15 cellular contexts compared by ENCODE assay signal in genomic region chr14:22394616-22395015, GRCh38.
A peak's percentile ranks its signal among the peaks of the same experiment; 100 is the strongest.
DNase-seq lines count a peak whose midpoint lies in the region; ATAC-seq and TF ChIP-seq lines count a peak whose summit lies in the region.
"Had no signal": no experiment of that assay in that cellular context is flagged by ENCODE, and none has a peak within 500 bp of the region (broad histone marks: within the 10 kb centered on the region; RNA-seq: fewer than 3 reads in every experiment).

No MANE protein-coding gene starts in this region.

- H3K9me3 Mint-ChIP-seq in naive B cell (no peaks in the 10 kb centered on the region), natural killer cell (no peaks in the 10 kb centered on the region)
- no peaks in the 10 kb centered on the region for H3K9me3 Mint-ChIP-seq in stimulated activated memory B cell treated with anti-CD40 and anti-IgM and Interleukin-4, amounts not matched to agents 10 μg/mL and 1 μg/mL and 100 μg/mL, for 72 hours
- H3K9me3 Mint-ChIP-seq in activated CD8-positive, alpha-beta memory T cell treated with anti-CD3 and anti-CD28 coated beads, Interleukin-2, amount 10 ng/mL, durations not matched to agents 7 days and 5 days (ENCODE audit: low read depth) = no peaks in the 10 kb centered on the region
- H3K9me3 Mint-ChIP-seq: CD8-positive, alpha-beta T cell; H9 had no signal

- no TSS peak for BruUV-seq in A673 (replicated peaks; lab: Mats Ljungman, UMichigan)

- CTCF ChIA-PET in A673 (lab: Charles Lee) = no interaction called here
- CTCF ChIA-PET in activated CD8-positive, alpha-beta memory T cell treated with anti-CD3 and anti-CD28 coated beads, Interleukin-2, amount 10 ng/mL, durations not matched to agents 7 days and 5 days (lab: Charles Lee) = no interaction called here

- no peak overlapping the region for H2BK15ac ChIP-seq in mesendoderm (replicated peaks; ENCODE audit: low read depth)

- no peaks in the 10 kb centered on the region for H3K27me3 ChIP-seq in A673 (replicated peaks; ENCODE audit: insufficient read depth, low read depth, low read length, poor library complexity)
- H3K27me3 ChIP-seq in esophagus muscularis mucosa = peaks cover 0 to 19% (median 0%) of the 10 kb centered on the region in 4 donors
- no peaks in the 10 kb centered on the region for H3K27me3 ChIP-seq in mesendoderm (ENCODE audit: insufficient read depth, low read length, poor library complexity)

- H4K5ac ChIP-seq in mesendoderm (ENCODE audit: low read length) = no peak overlapping the region

- no peak overlapping the region for H3K23ac ChIP-seq in mesendoderm (ENCODE audit: low read length)

- H3K4me3 Mint-ChIP-seq in naive B cell (no peak overlapping the region), natural killer cell (no peak overlapping the region)
- no peak overlapping the region for H3K4me3 Mint-ChIP-seq in stimulated activated memory B cell treated with anti-CD40 and anti-IgM and Interleukin-4, amounts not matched to agents 10 μg/mL and 1 μg/mL and 100 μg/mL, for 72 hours
- no peak overlapping the region for H3K4me3 Mint-ChIP-seq in activated CD8-positive, alpha-beta memory T cell treated with anti-CD3 and anti-CD28 coated beads, Interleukin-2, amount 10 ng/mL, durations not matched to agents 7 days and 5 days
- H3K4me3 Mint-ChIP-seq: B cell; CD8-positive, alpha-beta T cell; H9 had no signal

- H3K56ac ChIP-seq in mesendoderm (ENCODE audit: low read length) = no peak overlapping the region

- intact Hi-C loops in A673 (cut with micrococcal nuclease; ENCODE audit: unreplicated experiment) (no loop called here), esophagus muscularis mucosa (cut with DNase I) (no loop called here), natural killer cell (cut with micrococcal nuclease) (loop anchor here (5.0 kb wide), 1 partner anchor 33 kb away; no protein-coding TSS in a partner anchor)

- H2BK5ac ChIP-seq in mesendoderm (ENCODE audit: low read length) = no peak overlapping the region

- H3K27ac ChIP-seq in A673 (ENCODE audit: low read depth, low read length, poor library complexity, severe bottlenecking) = peak overlapping the region; percentile 15
- no peak overlapping the region for H3K27ac ChIP-seq in esophagus muscularis mucosa (replicated peaks in 1 of 4)
- H3K27ac ChIP-seq in mesendoderm (ENCODE audit: low read depth, low read length) = no peak overlapping the region
- H3K27ac ChIP-seq: BLaER1 treated with 17β-estradiol and CSF1 and Interleukin-3, amounts not matched to agents 10 nM and 100 nM had no signal

- peak overlapping the region in 4 of 6 donors; percentile 21 to 79 (median 24) for H3K27ac Mint-ChIP-seq in naive B cell
- peak overlapping the region; percentile 9 for H3K27ac Mint-ChIP-seq in stimulated activated memory B cell treated with anti-CD40 and anti-IgM and Interleukin-4, amounts not matched to agents 10 μg/mL and 1 μg/mL and 100 μg/mL, for 72 hours
- no peak overlapping the region for H3K27ac Mint-ChIP-seq in activated CD8-positive, alpha-beta memory T cell treated with anti-CD3 and anti-CD28 coated beads, Interleukin-2, amount 10 ng/mL, durations not matched to agents 7 days and 5 days
- peak overlapping the region in 1 of 2 donors; percentile 89 for H3K27ac Mint-ChIP-seq in natural killer cell
- H3K27ac Mint-ChIP-seq: B cell; CD8-positive, alpha-beta T cell; H9 had no signal

- peaks cover 23 to 42% (median 28%) of the 10 kb centered on the region in 3 donors for H3K4me1 Mint-ChIP-seq in naive B cell
- H3K4me1 Mint-ChIP-seq in stimulated activated memory B cell treated with anti-CD40 and anti-IgM and Interleukin-4, amounts not matched to agents 10 μg/mL and 1 μg/mL and 100 μg/mL, for 72 hours = peaks cover 41% of the 10 kb centered on the region
- no peaks in the 10 kb centered on the region for H3K4me1 Mint-ChIP-seq in activated CD8-positive, alpha-beta memory T cell treated with anti-CD3 and anti-CD28 coated beads, Interleukin-2, amount 10 ng/mL, durations not matched to agents 7 days and 5 days
- H3K4me1 Mint-ChIP-seq in natural killer cell = peaks cover 48 to 49% of the 10 kb centered on the region in 2 donors

- TF ChIP-seq POLR2A in esophagus muscularis mucosa (IDR thresholded peaks at IDR 0.05; ENCODE audit: low read depth) = no peak

- H3K36me3 ChIP-seq in A673 (ENCODE audit: insufficient read depth, low read length, poor library complexity, severe bottlenecking) = no peaks in the 10 kb centered on the region
- H3K36me3 ChIP-seq in esophagus muscularis mucosa = no peaks in the 10 kb centered on the region
- H3K36me3 ChIP-seq in mesendoderm (ENCODE audit: control insufficient read depth, insufficient read depth, low read length) = no peaks in the 10 kb centered on the region
- H3K36me3 ChIP-seq: BLaER1 treated with 17β-estradiol and CSF1 and Interleukin-3, amounts not matched to agents 10 nM and 100 nM had no signal

- H3K4ac ChIP-seq in mesendoderm (ENCODE audit: low read depth, low read length) = no peak overlapping the region

- 90% methylated on average over 2 of the region's 2 CpGs for WGBS in esophagus muscularis mucosa
- no CpG with 5 or more reads among the region's 2 CpGs for WGBS in mesendoderm (ENCODE audit: extremely low coverage, insufficient coverage, low lambda C conversion rate)

- no peak overlapping the region for H2AK5ac ChIP-seq in mesendoderm (ENCODE audit: low read length)

- POLR2A ChIA-PET in A673 (lab: Charles Lee; ENCODE audit: low non-redundant PET) = no interaction called here

- H3K18ac ChIP-seq in mesendoderm (ENCODE audit: low read length) = no peak overlapping the region

- no peaks in the 10 kb centered on the region for H3K79me1 ChIP-seq in mesendoderm (ENCODE audit: low read length)

- DNase-seq in A673 (ENCODE audit: low spot score) (no peak), esophagus muscularis mucosa (ENCODE audit: extremely low spot score) (peak; percentile 47), naive B cell (no peak), mesendoderm (no peak), natural killer cell (no peak)
- no peak for DNase-seq in activated CD8-positive, alpha-beta memory T cell treated with anti-CD3 and anti-CD28 coated beads, Interleukin-2, amount 10 ng/mL, durations not matched to agents 7 days and 5 days
- DNase-seq: 8988T; Calu3; CD8-positive, alpha-beta T cell; DMS79 treated with DMSO at 0.1 percent for 48 hours; GF-D8; H9 had no signal

- no peaks in the 10 kb centered on the region for H3K79me2 ChIP-seq in mesendoderm (ENCODE audit: control insufficient read depth, insufficient read depth, low read length)

- H3K4me2 ChIP-seq in mesendoderm (ENCODE audit: low read length) = no peak overlapping the region

- no peaks in the 10 kb centered on the region for H3K27me3 Mint-ChIP-seq in naive B cell
- no peaks in the 10 kb centered on the region for H3K27me3 Mint-ChIP-seq in stimulated activated memory B cell treated with anti-CD40 and anti-IgM and Interleukin-4, amounts not matched to agents 10 μg/mL and 1 μg/mL and 100 μg/mL, for 72 hours
- H3K27me3 Mint-ChIP-seq in activated CD8-positive, alpha-beta memory T cell treated with anti-CD3 and anti-CD28 coated beads, Interleukin-2, amount 10 ng/mL, durations not matched to agents 7 days and 5 days = no peaks in the 10 kb centered on the region
- H3K27me3 Mint-ChIP-seq in natural killer cell (ENCODE audit: low read depth in 2 of 2) = no peaks in the 10 kb centered on the region
- H3K27me3 Mint-ChIP-seq: B cell had no signal

- H3K4me3 ChIP-seq in A673 (ENCODE audit: low read depth, low read length, poor library complexity, severe bottlenecking) = no peak overlapping the region
- H3K4me3 ChIP-seq in esophagus muscularis mucosa = no peak overlapping the region
- no peak overlapping the region for H3K4me3 ChIP-seq in mesendoderm (ENCODE audit: low read length)
- H3K4me3 ChIP-seq: BLaER1 treated with 17β-estradiol and CSF1 and Interleukin-3, amounts not matched to agents 10 nM and 100 nM had no signal

- no peak for TF ChIP-seq EP300 in esophagus muscularis mucosa (IDR thresholded peaks at IDR 0.05)

- no peak overlapping the region for H3K9ac ChIP-seq in mesendoderm (ENCODE audit: low read length)
- H3K9ac ChIP-seq: BLaER1 treated with 17β-estradiol and CSF1 and Interleukin-3, amounts not matched to agents 10 nM and 100 nM had no signal

- H3K36me3 Mint-ChIP-seq in naive B cell (no peaks in the 10 kb centered on the region), natural killer cell (no peaks in the 10 kb centered on the region)
- no peaks in the 10 kb centered on the region for H3K36me3 Mint-ChIP-seq in stimulated activated memory B cell treated with anti-CD40 and anti-IgM and Interleukin-4, amounts not matched to agents 10 μg/mL and 1 μg/mL and 100 μg/mL, for 72 hours
- H3K36me3 Mint-ChIP-seq in activated CD8-positive, alpha-beta memory T cell treated with anti-CD3 and anti-CD28 coated beads, Interleukin-2, amount 10 ng/mL, durations not matched to agents 7 days and 5 days = no peaks in the 10 kb centered on the region
- H3K36me3 Mint-ChIP-seq: CD8-positive, alpha-beta T cell had no signal

- no peak for TF ChIP-seq CTCF in A673 (conservative IDR thresholded peaks at IDR 0.05; ENCODE audit: low read depth, low read length)
- no peak for TF ChIP-seq CTCF in esophagus muscularis mucosa (IDR thresholded peaks at IDR 0.05)
- TF ChIP-seq CTCF in natural killer cell (IDR thresholded peaks at IDR 0.05) = no peak

- no peak overlapping the region for H4K8ac ChIP-seq in mesendoderm (ENCODE audit: low read depth, low read length)

- ATAC-seq in naive B cell (ENCODE audit: low read depth in 2 of 2) = no peak
- ATAC-seq in stimulated activated memory B cell treated with anti-CD40 and anti-IgM and Interleukin-4, amounts not matched to agents 10 μg/mL and 1 μg/mL and 100 μg/mL, for 72 hours = no peak
- ATAC-seq in activated CD8-positive, alpha-beta memory T cell treated with anti-CD3 and anti-CD28 coated beads, Interleukin-2, amount 10 ng/mL, durations not matched to agents 7 days and 5 days = no peak
- no peak for ATAC-seq in natural killer cell
- ATAC-seq: CD8-positive, alpha-beta T cell had no signal

- H3K4me1 ChIP-seq in A673 (ENCODE audit: insufficient read depth, low read length, poor library complexity, severe bottlenecking) (peaks cover 34% of the 10 kb centered on the region), esophagus muscularis mucosa (no peaks in the 10 kb centered on the region), mesendoderm (ENCODE audit: control insufficient read depth, low read depth, low read length) (no peaks in the 10 kb centered on the region)

- H3K9me3 ChIP-seq in A673 (ENCODE audit: low read depth, low read length, poor library complexity, severe bottlenecking) (no peaks in the 10 kb centered on the region), esophagus muscularis mucosa (no peaks in the 10 kb centered on the region)
- H3K9me3 ChIP-seq: BLaER1 treated with 17β-estradiol and CSF1 and Interleukin-3, amounts not matched to agents 10 nM and 100 nM had no signal

- no peak overlapping the region for H2BK120ac ChIP-seq in mesendoderm (ENCODE audit: low read depth, low read length)
